ENCODE assay signal across 8 cellular contexts in the genomic region with DNA sequence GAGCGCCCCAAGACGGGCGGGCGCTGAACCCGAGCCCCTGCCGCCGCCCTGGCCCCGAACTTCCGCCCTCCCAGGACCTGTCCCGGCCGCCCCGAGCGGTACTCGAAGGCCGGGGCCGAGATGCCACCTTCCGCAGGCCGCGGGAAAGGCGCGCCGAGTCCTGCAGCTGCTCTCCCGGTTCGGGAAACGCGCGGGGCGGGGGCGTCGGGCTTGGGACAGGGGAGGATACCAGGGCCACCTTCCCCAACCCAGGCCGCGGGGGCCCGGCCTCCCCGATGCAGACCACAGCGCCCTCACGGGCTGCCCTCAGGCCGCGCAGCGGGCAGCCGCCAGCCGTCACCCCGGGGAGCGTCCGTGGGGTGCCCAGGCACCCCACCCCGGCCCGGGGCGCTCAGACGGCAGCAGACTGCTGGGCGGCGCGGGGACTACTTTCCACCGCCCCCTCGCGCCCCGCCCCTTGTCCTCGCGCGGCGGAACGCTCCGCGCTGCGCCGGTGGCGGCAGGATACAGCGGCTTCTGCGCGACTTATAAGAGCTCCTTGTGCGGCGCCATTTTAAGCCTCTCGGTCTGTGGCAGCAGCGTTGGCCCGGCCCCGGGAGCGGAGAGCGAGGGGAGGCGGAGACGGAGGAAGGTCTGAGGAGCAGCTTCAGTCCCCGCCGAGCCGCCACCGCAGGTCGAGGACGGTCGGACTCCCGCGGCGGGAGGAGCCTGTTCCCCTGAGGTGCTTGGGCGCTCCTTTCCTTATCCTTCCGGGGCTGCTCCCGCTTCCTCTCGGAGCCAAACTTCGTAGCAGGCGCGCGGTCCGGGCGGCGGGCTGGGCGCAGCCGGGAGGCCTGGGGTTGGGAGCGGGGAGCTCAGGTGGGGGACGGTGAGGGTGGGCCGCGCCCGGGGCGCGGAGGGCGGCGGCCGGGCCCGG. TPM values are rescaled to one million over a fixed set of nuclear protein-coding genes. Genes with fewer than 3 reads are reported as not detected.
DNase-seq lines count a peak whose midpoint lies in the region; ATAC-seq and TF ChIP-seq lines count a peak whose summit lies in the region.

A gene (plus strand): TSS at position 556 of the 916 bp plus-strand sequence. CDS start 24,564 bp downstream, outside the sequence.

- DNase-seq in NCI-H1048 (lab: John Stamatoyannopoulos, UW) (peak; percentile 73), T follicular helper cell (ENCODE audit: low read depth) (peak; percentile 88), heart left ventricle (peak; percentile 94 to 97 (median 95)), posterior cingulate gyrus (peak; percentile 86 to 99 (median 90)), upper lobe of left lung (peak; percentile 92 to 98)

- H3K9me3 ChIP-seq in heart left ventricle = no peaks in the 10 kb centered on the region
- no peaks in the 10 kb centered on the region for H3K9me3 ChIP-seq in upper lobe of left lung

- intact Hi-C loops in heart left ventricle (cut with DNase I) (loop anchor here (2.0 to 10.0 kb wide), 11 partner anchors 82 to 614 kb away; no protein-coding TSS in a partner anchor), posterior cingulate gyrus (cut with DNase I) (no loop called here)

- 0 to 1% (median 1%) methylated on average over 64 to 112 of the region's 112 CpGs for WGBS in adipose tissue, 3 donors
- WGBS in heart left ventricle, 4 donors = 0 to 1% (median 1%) methylated on average over 5 to 112 of the region's 112 CpGs
- 0% methylated on average over 10 to 45 of the region's 112 CpGs for WGBS in upper lobe of left lung, 2 donors

- TF ChIP-seq EP300 in upper lobe of left lung (IDR thresholded peaks at IDR 0.05) = peak in 1 of 4 donors; percentile 93

- peak in 5 of 12 donors; percentile 13 to 33 (median 27) for TF ChIP-seq CTCF in heart left ventricle (IDR thresholded peaks at IDR 0.05)
- TF ChIP-seq CTCF in upper lobe of left lung (IDR thresholded peaks at IDR 0.05) = peak in 5 of 6 experiments; percentile 13 to 63 (median 43)

- H3K4me3 ChIP-seq in heart left ventricle = peak within 1 kb of the TSS; percentile 47 to 90 (median 84)
- H3K4me3 ChIP-seq in upper lobe of left lung = peak within 1 kb of the TSS; percentile 63 to 87 (median 78)

- ATAC-seq in HG02571 (IDR thresholded peaks at IDR 0.05; ENCODE audit: unreplicated experiment) (peak; percentile 62), heart left ventricle (peak; percentile 73 to 96 (median 92)), upper lobe of left lung (ENCODE audit: low FRiP score in 2 of 2) (peak; percentile 96 to 98)

- H3K27ac ChIP-seq in adipose tissue (ENCODE audit: low read depth, low read length) (peak within 1 kb of the TSS; percentile 85), heart left ventricle (peak within 1 kb of the TSS; percentile 95 to 99 (median 98)), upper lobe of left lung (peak within 1 kb of the TSS; percentile 98 to 100 (median 99))

- TF ChIP-seq POLR2A in GM10847 (IDR thresholded peaks at IDR 0.05; ENCODE audit: extremely low read depth, insufficient read length) = peak; percentile 98
- TF ChIP-seq POLR2A in heart left ventricle (IDR thresholded peaks at IDR 0.05) = peak in 1 of 2 donors; percentile 93
- peak; percentile 97 to 100 (median 98) for TF ChIP-seq POLR2A in upper lobe of left lung (IDR thresholded peaks at IDR 0.05)

- H3K4me1 ChIP-seq in heart left ventricle = peaks cover 5 to 41% (median 31%) of the 10 kb centered on the region in 12 donors
- H3K4me1 ChIP-seq in upper lobe of left lung = peaks cover 19 to 37% (median 30%) of the 10 kb centered on the region in 4 donors

- H3K36me3 ChIP-seq in heart left ventricle = no peaks in the 10 kb centered on the region
- no peaks in the 10 kb centered on the region for H3K36me3 ChIP-seq in upper lobe of left lung

- H3K27me3 ChIP-seq in heart left ventricle (no peaks in the 10 kb centered on the region), upper lobe of left lung (no peaks in the 10 kb centered on the region)

RNA-seq across cellular contexts. Expression of the gene that starts here (rescaled TPM):
- 100 to 1,000 TPM in 2 of 3 donors, 10 to 100 TPM in 1; 68.9 to 229 (median 163) TPM for polyA plus RNA-seq in adipose tissue
- 100 to 1,000 TPM; 145 to 301 (median 208) TPM for total RNA-seq in heart left ventricle
- polyA plus RNA-seq in heart left ventricle = 100 to 1,000 TPM in 1 of 2 donors, 10 to 100 TPM in 1; 25.6 to 216 TPM
- total RNA-seq in upper lobe of left lung = 100 to 1,000 TPM; 332 to 776 (median 412) TPM

Comparison
In these comparisons a context has a peak if more than half of its experiments do, and no peak if none do; other contexts are left out.
1. Peak in every context shown above with its lines: DNase-seq, ATAC-seq, H3K4me3 ChIP-seq and H3K27ac ChIP-seq.